Comparison of ENCODE assay signal across 11 cellular contexts in genomic region chr11:113401718-113402117, GRCh38. TPM values are rescaled to one million over a fixed set of nuclear protein-coding genes. Genes with fewer than 3 reads are reported as not detected.
DNase-seq lines count a peak whose midpoint lies in the region; ATAC-seq, FAIRE-seq and TF ChIP-seq lines count a peak whose summit lies in the region.
"Had no signal": no experiment of that assay in that cellular context is flagged by ENCODE, and none has a peak within 500 bp of the region (broad histone marks: within the 10 kb centered on the region; RNA-seq: fewer than 3 reads in every experiment).

No MANE protein-coding gene starts in this region.

- CTCF ChIA-PET in A549 (lab: Yijun Ruan, JAX) = interaction anchor here (1.4 kb wide), 1 partner anchor 13 kb away, joined by 3 read pairs; no protein-coding TSS in a partner anchor
- CTCF ChIA-PET in SK-N-SH (lab: Yijun Ruan, JAX) = interaction anchor here (1.0 kb wide), 1 partner anchor 11 kb away, joined by 3 read pairs; no protein-coding TSS in a partner anchor

- ATAC-seq in A549 (peak; percentile 51 to 56; a peak in 4 of 6 replicates), right cardiac atrium (peak; percentile 87 to 92), GM18868 (IDR thresholded peaks at IDR 0.05; ENCODE audit: unreplicated experiment) (no peak), GM21717 (IDR thresholded peaks at IDR 0.05; ENCODE audit: unreplicated experiment) (no peak), GM21423 (IDR thresholded peaks at IDR 0.05; ENCODE audit: unreplicated experiment) (no peak), GM18517 (IDR thresholded peaks at IDR 0.05; ENCODE audit: unreplicated experiment) (no peak)

- H3K4me3 ChIP-seq in A549 = no peak overlapping the region
- no peak overlapping the region for H3K4me3 ChIP-seq in MG63
- no peak overlapping the region for H3K4me3 ChIP-seq in SK-N-SH (ENCODE audit: low read depth in 2 of 2, low read length in 1 of 2)
- H3K4me3 ChIP-seq in right cardiac atrium (ENCODE audit: low read length) = no peak overlapping the region
- H3K4me3 ChIP-seq: cardiac muscle cell, HAP-1, neural progenitor cell had no signal

- no peaks in the 10 kb centered on the region for H3K4me1 ChIP-seq in A549
- peaks cover 0 to 35% of the 10 kb centered on the region in 2 experiments; a peak in 1 of 4 replicates for H3K4me1 ChIP-seq in SK-N-SH (ENCODE audit: control insufficient read depth in 1 of 2, insufficient read depth in 2 of 2, low read depth in 1 of 2, low read length in 1 of 2)
- H3K4me1 ChIP-seq in right cardiac atrium (ENCODE audit: control insufficient read depth, insufficient read depth, low read length) = no peaks in the 10 kb centered on the region
- H3K4me1 ChIP-seq: HAP-1, neural progenitor cell had no signal

- H3K27me3 ChIP-seq in MG63 (no peaks in the 10 kb centered on the region), SK-N-SH (ENCODE audit: insufficient read depth) (no peaks in the 10 kb centered on the region), right cardiac atrium (ENCODE audit: control insufficient read depth, insufficient read depth) (no peaks in the 10 kb centered on the region)
- H3K27me3 ChIP-seq: cardiac muscle cell, neural progenitor cell had no signal

- TF ChIP-seq CTCF in A549 (IDR thresholded peaks at IDR 0.05) = no peak
- no peak for TF ChIP-seq CTCF in SK-N-SH (IDR thresholded peaks at IDR 0.05)

- no peaks in the 10 kb centered on the region for H3K9me2 ChIP-seq in SK-N-SH

- no peaks in the 10 kb centered on the region for H4K20me1 ChIP-seq in SK-N-SH (ENCODE audit: insufficient read depth)

- no peak for TF ChIP-seq POLR2A in A549 (IDR thresholded peaks at IDR 0.05; ENCODE audit: low read length)

- no peak overlapping the region for H2AFZ ChIP-seq in SK-N-SH (ENCODE audit: low read depth)
- H2AFZ ChIP-seq: neural progenitor cell had no signal

- H3K36me3 ChIP-seq in MG63 (no peaks in the 10 kb centered on the region), SK-N-SH (replicated peaks in 1 of 2; ENCODE audit: control insufficient read depth in 1 of 2, insufficient read depth in 2 of 2, low read length in 1 of 2) (no peaks in the 10 kb centered on the region)
- H3K36me3 ChIP-seq: cardiac muscle cell, HAP-1, neural progenitor cell had no signal

- POLR2A ChIA-PET in A549 (lab: Yijun Ruan, JAX) = no interaction called here
- POLR2A ChIA-PET in SK-N-SH (lab: Yijun Ruan, JAX) = interaction anchor here (0.8 kb wide), 1 partner anchor 87 kb away, joined by 3 read pairs; the partner anchor contains the start of gene TTC12

- H3K9me3 ChIP-seq in A549 (no peaks in the 10 kb centered on the region), MG63 (no peaks in the 10 kb centered on the region), SK-N-SH (no peaks in the 10 kb centered on the region), right cardiac atrium (ENCODE audit: control insufficient read depth, low read length) (no peaks in the 10 kb centered on the region)
- H3K9me3 ChIP-seq: HAP-1 had no signal

- intact Hi-C loops in right cardiac atrium (cut with DNase I) = no loop called here

- H3K27ac ChIP-seq in A549 (no peak overlapping the region), SK-N-SH (ENCODE audit: low read depth in 2 of 2, low read length in 1 of 2) (peak overlapping the region in 1 of 2 experiments; percentile 28; a peak in 1 of 4 replicates), right cardiac atrium (ENCODE audit: low read length) (no peak overlapping the region)
- H3K27ac ChIP-seq: cardiac muscle cell, neural progenitor cell had no signal

- 0% methylated on average over 2 of the region's 2 CpGs for WGBS in A549 (ENCODE audit: missing lambda C conversion rate)
- WGBS in SK-N-SH (ENCODE audit: low lambda C conversion rate) = no CpG with 5 or more reads among the region's 2 CpGs
- WGBS in right cardiac atrium = 25% methylated on average over 2 of the region's 2 CpGs

- H3F3A ChIP-seq in SK-N-SH (replicated peaks; ENCODE audit: insufficient read depth) = no peaks in the 10 kb centered on the region

- FAIRE-seq in A549 (lab: Jason Lieb, UNC) = no peak

- no peak overlapping the region for H3K9ac ChIP-seq in SK-N-SH
- H3K9ac ChIP-seq: neural progenitor cell had no signal

- TF ChIP-seq RAD21 in A549 (conservative IDR thresholded peaks at IDR 0.05 in 1 of 2, IDR thresholded peaks at IDR 0.05 in 1 of 2) (no peak), SK-N-SH (IDR thresholded peaks at IDR 0.05; ENCODE audit: low read length) (no peak)

- no peaks in the 10 kb centered on the region for H3K79me2 ChIP-seq in SK-N-SH (ENCODE audit: insufficient read depth)

- TF ChIP-seq EP300 in A549 (IDR thresholded peaks at IDR 0.05) (no peak), SK-N-SH (IDR thresholded peaks at IDR 0.05; ENCODE audit: borderline replicate concordance in 1 of 2, low read depth in 1 of 2, low read length in 1 of 2) (no peak)

- DNase-seq in A549 (ENCODE audit: low read depth in 1 of 2, low spot score in 1 of 2) = peak; percentile 12 to 51
- peak; percentile 97 for DNase-seq in MG63
- peak; percentile 91 for DNase-seq in SK-N-SH
- peak; percentile 75 to 92 (median 85) for DNase-seq in right cardiac atrium

- H3K4me2 ChIP-seq in A549 = no peak overlapping the region
- no peak overlapping the region for H3K4me2 ChIP-seq in SK-N-SH
- H3K4me2 ChIP-seq: neural progenitor cell had no signal

TF ChIP-seq in A549, 52 proteins besides CTCF, POLR2A, EP300 and RAD21:
- TF ChIP-seq HOXB5 (CRISPR knock-in tag; IDR thresholded peaks at IDR 0.05) = no peak
- no peak for TF ChIP-seq FOSB (CRISPR knock-in tag; IDR thresholded peaks at IDR 0.05)
- TF ChIP-seq MAFK (IDR thresholded peaks at IDR 0.05; ENCODE audit: partially characterized antibody) = no peak
- TF ChIP-seq KDM5A (IDR thresholded peaks at IDR 0.05) = no peak
TF ChIP-seq in A549: peak in this region for 0.

TF ChIP-seq in SK-N-SH, 30 proteins besides CTCF, POLR2A, EP300 and RAD21:
- no peak for TF ChIP-seq USF2 (IDR thresholded peaks at IDR 0.05; ENCODE audit: borderline replicate concordance, low read depth, low read length)
- TF ChIP-seq RFX5 (IDR thresholded peaks at IDR 0.05; ENCODE audit: low read length) = 0 out of 2 replicates have a peak, but pooled peaks have one; percentile 50
- peak; percentile 95 for TF ChIP-seq MXI1 (IDR thresholded peaks at IDR 0.05; ENCODE audit: low read depth, low read length)
- TF ChIP-seq PBX3 (IDR thresholded peaks at IDR 0.05) = peak; percentile 39; the same call in 1 of the 2 replicates
- TF ChIP-seq TAF1 (IDR thresholded peaks at IDR 0.05; ENCODE audit: borderline replicate concordance, low read depth, low read length) = no peak
- TF ChIP-seq EZH2phosphoT487 (IDR thresholded peaks at IDR 0.05; ENCODE audit: borderline replicate concordance, low read depth) = no peak
- TF ChIP-seq NFIC (IDR thresholded peaks at IDR 0.05; ENCODE audit: borderline replicate concordance) = peak; percentile 27; the same call in 1 of the 2 replicates
- TF ChIP-seq MAX (IDR thresholded peaks at IDR 0.05; ENCODE audit: low read depth) = peak; percentile 64

RNA-seq across cellular contexts. Expression of gene ANKK1, which starts 14.1 kb away (rescaled TPM):
- 0.08 and 0.16 TPM in 2 replicates for polyA plus RNA-seq in A549 (2011; rRNA removed)
- polyA plus RNA-seq in A549 (2012; cell fraction: cytosol; rRNA removed) = 0.04 and 0.05 TPM in 2 replicates
- 0.31 and 1.1 TPM in 2 replicates for polyA plus RNA-seq in A549 (2012; cell fraction: nucleus; rRNA removed)
- polyA plus RNA-seq in A549 (2017; fragmentation: RNase III; extraction: RNeasy Plus Mini Kit Qiagen cat#74134 plus additional on column Dnase treatment) = 0.03 TPM in 1 of 3 replicates, not detected in the others
- 0.24 and 0.25 TPM in 2 replicates for polyA minus RNA-seq in A549 (2011; rRNA and poly(A)+ RNA removed)
- not detected in 2 replicates for total RNA-seq in MG63 (2014; rRNA removed; shearing (Covaris generic); ENCODE audit: low replicate concordance)
- 0.05 TPM in 1 of 2 replicates, not detected in the other for polyA plus RNA-seq in SK-N-SH (2012; rRNA removed)
- polyA plus RNA-seq in SK-N-SH (2012; cell fraction: cytosol; rRNA removed) = 0.01 TPM in 1 of 2 replicates, not detected in the other
- polyA plus RNA-seq in SK-N-SH (2012; cell fraction: nucleus; rRNA removed) = 0.28 and 0.43 TPM in 2 replicates
- under 1 TPM in 1 of 4 donors, not detected in 3; 0.23 TPM for total RNA-seq in right cardiac atrium
- 0.14 TPM for polyA plus RNA-seq in right cardiac atrium
- polyA plus RNA-seq: cardiac muscle cell had no signal

Comparison
In these comparisons a context has a peak if more than half of its experiments do, and no peak if none do; other contexts are left out.
1. ATAC-seq: peak in A549 (2 of 2) and right cardiac atrium (2 of 2); none in GM18868 (single experiment), GM21717 (single experiment), GM21423 (single experiment) and GM18517 (single experiment).
2. DNase-seq: peak in every context shown above with its lines; median percentile 97 in MG63; 91 in SK-N-SH; 85 in right cardiac atrium; 32 in A549.
3. Of the 12 proteins assayed by ChIP-seq in both A549 and SK-N-SH: peak only in A549: none; only in SK-N-SH: MAX, PBX3 and RFX5; in both: none; in neither: 9.